Comparison of ENCODE assay signal across 1 cellular context in genomic region chr4:41160856-41161255, GRCh38.
TF ChIP-seq lines count a peak whose summit lies in the region.

No MANE protein-coding gene starts in this region.

TF ChIP-seq in HepG2, 621 proteins besides CTCF, POLR2A, EP300 and RAD21:
- no peak for TF ChIP-seq SIN3B (IDR thresholded peaks at IDR 0.05; ENCODE audit: low read length)
- TF ChIP-seq ARID4A (CRISPR knock-in tag; IDR thresholded peaks at IDR 0.05; ENCODE audit: borderline replicate concordance): no peak
- no peak for TF ChIP-seq ZNF550 (CRISPR knock-in tag; IDR thresholded peaks at IDR 0.05; ENCODE audit: borderline replicate concordance)
- no peak for TF ChIP-seq TGIF2 (CRISPR knock-in tag; IDR thresholded peaks at IDR 0.05)
